In the genomic region with DNA sequence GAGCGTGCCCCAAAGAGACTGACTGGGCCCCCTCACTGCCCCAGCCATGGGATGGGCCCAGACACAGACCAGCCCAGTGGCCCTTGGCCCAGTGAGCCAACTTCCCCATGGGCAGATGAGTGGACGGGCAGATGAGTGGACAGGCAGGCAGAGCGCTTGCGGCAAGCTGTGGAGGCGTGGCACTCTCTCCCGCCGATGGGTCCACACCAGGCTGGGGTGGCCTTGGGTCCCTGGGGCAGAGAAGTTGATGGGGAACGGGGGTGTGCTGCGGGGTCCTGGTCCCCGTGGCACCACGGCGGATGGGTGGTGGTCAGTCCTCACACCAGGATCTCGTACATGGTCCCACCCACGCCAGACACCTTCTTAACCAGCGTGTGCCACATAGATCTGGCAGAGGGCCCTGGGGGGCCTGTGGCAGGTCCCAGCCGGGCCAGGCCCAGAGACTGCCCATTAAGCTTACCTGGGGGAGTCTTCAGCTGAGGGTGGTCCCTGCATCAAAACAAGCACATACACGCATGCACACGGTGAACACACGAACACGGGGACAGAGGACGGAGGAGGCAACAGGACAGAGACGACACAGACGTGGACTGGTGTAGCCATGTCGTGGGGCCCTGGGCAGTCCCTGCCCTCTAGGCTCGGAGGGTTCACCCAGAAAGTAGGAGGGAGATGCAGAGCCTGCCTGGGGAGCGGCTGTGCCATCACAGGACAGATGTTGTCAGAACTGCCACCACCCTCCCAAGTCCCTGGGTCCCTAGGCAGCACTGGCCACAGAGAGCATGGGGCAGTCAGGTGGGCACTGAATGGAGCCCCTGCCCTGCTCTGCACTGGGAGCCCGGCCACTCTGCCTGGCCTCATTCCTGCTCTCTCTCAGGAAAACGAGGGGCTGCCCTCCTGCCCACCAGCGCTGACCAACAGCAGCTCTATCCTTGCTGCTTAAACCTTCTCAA, we compare ENCODE assay signal across 1 cellular context.
TF ChIP-seq lines count a peak whose summit lies in the region.

No MANE protein-coding gene starts in this region.

TF ChIP-seq in WTC11, 78 proteins besides CTCF, POLR2A, EP300 and RAD21 (continued from another document):
- TF ChIP-seq, protein P1, sequence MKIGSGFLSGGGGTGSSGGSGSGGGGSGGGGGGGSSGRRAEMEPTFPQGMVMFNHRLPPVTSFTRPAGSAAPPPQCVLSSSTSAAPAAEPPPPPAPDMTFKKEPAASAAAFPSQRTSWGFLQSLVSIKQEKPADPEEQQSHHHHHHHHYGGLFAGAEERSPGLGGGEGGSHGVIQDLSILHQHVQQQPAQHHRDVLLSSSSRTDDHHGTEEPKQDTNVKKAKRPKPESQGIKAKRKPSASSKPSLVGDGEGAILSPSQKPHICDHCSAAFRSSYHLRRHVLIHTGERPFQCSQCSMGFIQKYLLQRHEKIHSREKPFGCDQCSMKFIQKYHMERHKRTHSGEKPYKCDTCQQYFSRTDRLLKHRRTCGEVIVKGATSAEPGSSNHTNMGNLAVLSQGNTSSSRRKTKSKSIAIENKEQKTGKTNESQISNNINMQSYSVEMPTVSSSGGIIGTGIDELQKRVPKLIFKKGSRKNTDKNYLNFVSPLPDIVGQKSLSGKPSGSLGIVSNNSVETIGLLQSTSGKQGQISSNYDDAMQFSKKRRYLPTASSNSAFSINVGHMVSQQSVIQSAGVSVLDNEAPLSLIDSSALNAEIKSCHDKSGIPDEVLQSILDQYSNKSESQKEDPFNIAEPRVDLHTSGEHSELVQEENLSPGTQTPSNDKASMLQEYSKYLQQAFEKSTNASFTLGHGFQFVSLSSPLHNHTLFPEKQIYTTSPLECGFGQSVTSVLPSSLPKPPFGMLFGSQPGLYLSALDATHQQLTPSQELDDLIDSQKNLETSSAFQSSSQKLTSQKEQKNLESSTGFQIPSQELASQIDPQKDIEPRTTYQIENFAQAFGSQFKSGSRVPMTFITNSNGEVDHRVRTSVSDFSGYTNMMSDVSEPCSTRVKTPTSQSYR (CRISPR knock-in tag; IDR thresholded peaks at IDR 0.05), result no peak
- TF ChIP-seq, protein P2, sequence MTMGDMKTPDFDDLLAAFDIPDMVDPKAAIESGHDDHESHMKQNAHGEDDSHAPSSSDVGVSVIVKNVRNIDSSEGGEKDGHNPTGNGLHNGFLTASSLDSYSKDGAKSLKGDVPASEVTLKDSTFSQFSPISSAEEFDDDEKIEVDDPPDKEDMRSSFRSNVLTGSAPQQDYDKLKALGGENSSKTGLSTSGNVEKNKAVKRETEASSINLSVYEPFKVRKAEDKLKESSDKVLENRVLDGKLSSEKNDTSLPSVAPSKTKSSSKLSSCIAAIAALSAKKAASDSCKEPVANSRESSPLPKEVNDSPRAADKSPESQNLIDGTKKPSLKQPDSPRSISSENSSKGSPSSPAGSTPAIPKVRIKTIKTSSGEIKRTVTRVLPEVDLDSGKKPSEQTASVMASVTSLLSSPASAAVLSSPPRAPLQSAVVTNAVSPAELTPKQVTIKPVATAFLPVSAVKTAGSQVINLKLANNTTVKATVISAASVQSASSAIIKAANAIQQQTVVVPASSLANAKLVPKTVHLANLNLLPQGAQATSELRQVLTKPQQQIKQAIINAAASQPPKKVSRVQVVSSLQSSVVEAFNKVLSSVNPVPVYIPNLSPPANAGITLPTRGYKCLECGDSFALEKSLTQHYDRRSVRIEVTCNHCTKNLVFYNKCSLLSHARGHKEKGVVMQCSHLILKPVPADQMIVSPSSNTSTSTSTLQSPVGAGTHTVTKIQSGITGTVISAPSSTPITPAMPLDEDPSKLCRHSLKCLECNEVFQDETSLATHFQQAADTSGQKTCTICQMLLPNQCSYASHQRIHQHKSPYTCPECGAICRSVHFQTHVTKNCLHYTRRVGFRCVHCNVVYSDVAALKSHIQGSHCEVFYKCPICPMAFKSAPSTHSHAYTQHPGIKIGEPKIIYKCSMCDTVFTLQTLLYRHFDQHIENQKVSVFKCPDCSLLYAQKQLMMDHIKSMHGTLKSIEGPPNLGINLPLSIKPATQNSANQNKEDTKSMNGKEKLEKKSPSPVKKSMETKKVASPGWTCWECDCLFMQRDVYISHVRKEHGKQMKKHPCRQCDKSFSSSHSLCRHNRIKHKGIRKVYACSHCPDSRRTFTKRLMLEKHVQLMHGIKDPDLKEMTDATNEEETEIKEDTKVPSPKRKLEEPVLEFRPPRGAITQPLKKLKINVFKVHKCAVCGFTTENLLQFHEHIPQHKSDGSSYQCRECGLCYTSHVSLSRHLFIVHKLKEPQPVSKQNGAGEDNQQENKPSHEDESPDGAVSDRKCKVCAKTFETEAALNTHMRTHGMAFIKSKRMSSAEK (CRISPR knock-in tag; IDR thresholded peaks at IDR 0.05; ENCODE audit: borderline replicate concordance), result no peak
- TF ChIP-seq, protein P3, sequence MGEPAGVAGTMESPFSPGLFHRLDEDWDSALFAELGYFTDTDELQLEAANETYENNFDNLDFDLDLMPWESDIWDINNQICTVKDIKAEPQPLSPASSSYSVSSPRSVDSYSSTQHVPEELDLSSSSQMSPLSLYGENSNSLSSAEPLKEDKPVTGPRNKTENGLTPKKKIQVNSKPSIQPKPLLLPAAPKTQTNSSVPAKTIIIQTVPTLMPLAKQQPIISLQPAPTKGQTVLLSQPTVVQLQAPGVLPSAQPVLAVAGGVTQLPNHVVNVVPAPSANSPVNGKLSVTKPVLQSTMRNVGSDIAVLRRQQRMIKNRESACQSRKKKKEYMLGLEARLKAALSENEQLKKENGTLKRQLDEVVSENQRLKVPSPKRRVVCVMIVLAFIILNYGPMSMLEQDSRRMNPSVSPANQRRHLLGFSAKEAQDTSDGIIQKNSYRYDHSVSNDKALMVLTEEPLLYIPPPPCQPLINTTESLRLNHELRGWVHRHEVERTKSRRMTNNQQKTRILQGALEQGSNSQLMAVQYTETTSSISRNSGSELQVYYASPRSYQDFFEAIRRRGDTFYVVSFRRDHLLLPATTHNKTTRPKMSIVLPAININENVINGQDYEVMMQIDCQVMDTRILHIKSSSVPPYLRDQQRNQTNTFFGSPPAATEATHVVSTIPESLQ (CRISPR knock-in tag; IDR thresholded peaks at IDR 0.05), result no peak
- no peak for TF ChIP-seq CREM (CRISPR knock-in tag; IDR thresholded peaks at IDR 0.05)
- TF ChIP-seq ESRRA (CRISPR knock-in tag; IDR thresholded peaks at IDR 0.05; ENCODE audit: borderline replicate concordance), result no peak
- no peak for TF ChIP-seq CREB1 (CRISPR knock-in tag; IDR thresholded peaks at IDR 0.05)
- no peak for TF ChIP-seq FOXJ3 (CRISPR knock-in tag; IDR thresholded peaks at IDR 0.05; ENCODE audit: borderline replicate concordance)
- TF ChIP-seq ATF1 (CRISPR knock-in tag; IDR thresholded peaks at IDR 0.05), result no peak
- TF ChIP-seq ZNF219 (CRISPR knock-in tag; IDR thresholded peaks at IDR 0.05; ENCODE audit: borderline replicate concordance), result no peak
